ENCODE assay signal across 26 cellular contexts in the genomic region with DNA sequence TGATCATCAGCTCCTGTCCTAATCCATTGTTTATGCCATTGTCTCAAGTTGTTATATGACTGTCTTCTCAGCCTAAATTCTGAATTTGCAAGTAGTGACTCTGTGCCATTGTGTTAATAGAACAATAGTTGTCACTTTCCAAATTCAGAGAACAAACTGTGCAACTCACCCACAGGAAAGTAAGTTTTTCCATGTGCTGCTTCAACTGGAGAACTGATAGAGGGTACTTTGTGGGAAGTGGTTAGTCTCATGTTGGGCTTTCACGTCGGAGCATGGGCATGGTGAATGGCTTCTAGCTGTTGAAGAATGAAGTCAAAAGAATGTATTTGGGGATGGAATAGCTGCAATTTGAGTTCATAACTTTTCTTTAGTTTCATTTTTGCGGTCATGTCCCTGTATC.
DNase-seq lines count a peak whose midpoint lies in the region; ATAC-seq and TF ChIP-seq lines count a peak whose summit lies in the region.
"Had no signal": no experiment of that assay in that cellular context is flagged by ENCODE, and none has a peak within 500 bp of the region (broad histone marks: within the 10 kb centered on the region; RNA-seq: fewer than 3 reads in every experiment).

No MANE protein-coding gene starts in this region.

- WGBS in psoas muscle, 3 donors: 71 to 74% (median 73%) methylated on average over 3 of the region's 3 CpGs
- WGBS in trophoblast cell (ENCODE audit: extremely low coverage, insufficient coverage, insufficient read length): no CpG with 5 or more reads among the region's 3 CpGs

- no peaks in the 10 kb centered on the region for H3K9me3 Mint-ChIP-seq in CD4-positive, alpha-beta T cell
- H3K9me3 Mint-ChIP-seq: activated CD4-positive, alpha-beta memory T cell treated with anti-CD3 and anti-CD28 coated beads, Interleukin-2, amount 10 ng/mL, durations not matched to agents 7 days and 5 days; activated T-helper 2 cell treated with anti-CD3 and anti-CD28 coated beads, Interferon-gamma antibody, Interleukin-2, Interleukin-4, amounts not matched to agents 10 μg/mL and 5 μg/mL and 100 μg/mL, durations not matched to agents 14 hours and 24 hours and 36 hours; nephron; stimulated activated memory B cell treated with anti-CD40 and anti-IgM and Interleukin-4, amounts not matched to agents 10 μg/mL and 1 μg/mL and 100 μg/mL, for 72 hours had no signal

- no peaks in the 10 kb centered on the region for H3K27me3 Mint-ChIP-seq in CD4-positive, alpha-beta T cell
- H3K27me3 Mint-ChIP-seq: activated CD4-positive, alpha-beta memory T cell treated with anti-CD3 and anti-CD28 coated beads, Interleukin-2, amount 10 ng/mL, durations not matched to agents 7 days and 5 days; activated naive CD8-positive, alpha-beta T cell; stimulated activated memory B cell treated with anti-CD40 and anti-IgM and Interleukin-4, amounts not matched to agents 10 μg/mL and 1 μg/mL and 100 μg/mL, for 72 hours had no signal

- H2AFZ ChIP-seq in trophoblast cell (ENCODE audit: insufficient read depth, low read length, poor library complexity): no peak overlapping the region

- no peak overlapping the region for H3K18ac ChIP-seq in trophoblast cell (ENCODE audit: low read length)

- TF ChIP-seq CTCF in psoas muscle (IDR thresholded peaks at IDR 0.05): no peak
- TF ChIP-seq CTCF in omental fat pad (IDR thresholded peaks at IDR 0.05): no peak
- no peak for TF ChIP-seq CTCF in CD4-positive, alpha-beta T cell (IDR thresholded peaks at IDR 0.05)

- H3K9me3 ChIP-seq in psoas muscle (no peaks in the 10 kb centered on the region), trophoblast cell (ENCODE audit: insufficient read depth, low read depth, low read length) (no peaks in the 10 kb centered on the region)
- H3K9me3 ChIP-seq in CD4-positive, alpha-beta T cell (ENCODE audit: control insufficient read depth, low read length): no peaks in the 10 kb centered on the region
- H3K9me3 ChIP-seq: BE2C, lower lobe of right lung, pancreas had no signal

- peaks cover 16% of the 10 kb centered on the region for H3K4me1 Mint-ChIP-seq in CD4-positive, alpha-beta T cell (ENCODE audit: low read depth)

- no peak overlapping the region for H2AK5ac ChIP-seq in trophoblast cell (ENCODE audit: low read length)

- H3K36me3 ChIP-seq in psoas muscle (ENCODE audit: insufficient read depth in 1 of 2, low read depth in 1 of 2) (peaks cover 0 to 15% of the 10 kb centered on the region in 2 donors), trophoblast cell (ENCODE audit: control insufficient read depth in 1 of 2, insufficient read depth in 2 of 2, low read length in 2 of 2) (no peaks in the 10 kb centered on the region)
- H3K36me3 ChIP-seq: BE2C, cardiac muscle cell, lower lobe of right lung, pancreas had no signal

- H2BK5ac ChIP-seq in trophoblast cell (ENCODE audit: low read depth, low read length, poor library complexity): no peak overlapping the region

- no peak overlapping the region for H3K27ac Mint-ChIP-seq in CD4-positive, alpha-beta T cell
- H3K27ac Mint-ChIP-seq: activated CD4-positive, alpha-beta memory T cell treated with anti-CD3 and anti-CD28 coated beads, Interleukin-2, amount 10 ng/mL, durations not matched to agents 7 days and 5 days; activated naive CD8-positive, alpha-beta T cell; activated T-helper 2 cell treated with anti-CD3 and anti-CD28 coated beads, Interferon-gamma antibody, Interleukin-2, Interleukin-4, amounts not matched to agents 10 μg/mL and 5 μg/mL and 100 μg/mL, durations not matched to agents 14 hours and 24 hours and 36 hours; nephron; stimulated activated memory B cell treated with anti-CD40 and anti-IgM and Interleukin-4, amounts not matched to agents 10 μg/mL and 1 μg/mL and 100 μg/mL, for 72 hours had no signal

- H3K27me3 ChIP-seq in psoas muscle (ENCODE audit: insufficient read depth in 3 of 3, low read length in 2 of 3) (no peaks in the 10 kb centered on the region), trophoblast cell (ENCODE audit: insufficient read depth, low read length) (no peaks in the 10 kb centered on the region)
- no peaks in the 10 kb centered on the region for H3K27me3 ChIP-seq in CD4-positive, alpha-beta T cell (ENCODE audit: control insufficient read depth, insufficient read depth, low read length)
- H3K27me3 ChIP-seq: BE2C, cardiac muscle cell, pancreas had no signal

- no peak overlapping the region for H3K14ac ChIP-seq in trophoblast cell (ENCODE audit: low read length)

- H3K4me1 ChIP-seq in psoas muscle (peaks cover 38% of the 10 kb centered on the region), trophoblast cell (ENCODE audit: control insufficient read depth in 1 of 2, insufficient read depth in 2 of 2, low read length in 2 of 2) (peaks cover 3% of the 10 kb centered on the region in 2 experiments)

- H3K4me3 ChIP-seq in psoas muscle (no peak overlapping the region), trophoblast cell (ENCODE audit: low read depth, low read length) (no peak overlapping the region)
- H3K4me3 ChIP-seq: cardiac muscle cell, lower lobe of right lung, pancreas had no signal

- peak; percentile 10 for ATAC-seq in left ventricle myocardium superior
- ATAC-seq in psoas muscle: peak in 1 of 4 donors; percentile 14
- no peak for ATAC-seq in omental fat pad (ENCODE audit: low FRiP score)
- no peak for ATAC-seq in CD4-positive, alpha-beta T cell (ENCODE audit: poor library complexity)
- ATAC-seq: stimulated activated memory B cell treated with anti-CD40 and anti-IgM and Interleukin-4, amounts not matched to agents 10 μg/mL and 1 μg/mL and 100 μg/mL, for 72 hours had no signal

- H3K4me2 ChIP-seq in trophoblast cell (ENCODE audit: low read length): no peak overlapping the region

- DNase-seq in left ventricle myocardium superior (no peak), cardiac septum (ENCODE audit: low spot score) (no peak), dermis blood vessel endothelial cell (peak; percentile 43), psoas muscle (no peak), omental fat pad (ENCODE audit: low spot score) (no peak), trophoblast cell (no peak)
- DNase-seq in CD4-positive, alpha-beta T cell: no peak
- DNase-seq: ACHN; activated CD4-positive, alpha-beta memory T cell treated with anti-CD3 and anti-CD28 coated beads, Interleukin-2, amount 10 ng/mL, durations not matched to agents 7 days and 5 days; activated CD4-positive, CD25-positive, alpha-beta regulatory T cell; aorta; BE2C; H7; islet precursor cell; lower lobe of right lung; NCI-H1436; NCI-H446; pancreas; stimulated activated CD4-positive, alpha-beta T cell treated with anti-CD3 and anti-CD28 coated beads, Interleukin-4, amount 100 ng/mL, for 1 hour; T-helper 1 cell had no signal

- H3K27ac ChIP-seq in psoas muscle: peak overlapping the region; percentile 14
- no peak overlapping the region for H3K27ac ChIP-seq in CD4-positive, alpha-beta T cell (ENCODE audit: low read depth, low read length)
- H3K27ac ChIP-seq in trophoblast cell (ENCODE audit: low read depth, low read length): no peak overlapping the region
- H3K27ac ChIP-seq: cardiac muscle cell, KMS-11, pancreas had no signal

- no peaks in the 10 kb centered on the region for H3K79me2 ChIP-seq in trophoblast cell (ENCODE audit: control insufficient read depth, insufficient read depth, low read length, poor library complexity)

- H2BK12ac ChIP-seq in trophoblast cell (ENCODE audit: low read length): no peak overlapping the region

- intact Hi-C loops in left ventricle myocardium superior (cut with micrococcal nuclease): no loop called here
- intact Hi-C loops in cardiac septum (cut with DNase I): no loop called here
- intact Hi-C loops in psoas muscle (cut with DNase I): loop anchor here in 1 of 2 donors (5.0 kb wide), 1 partner anchor 37 kb away; no protein-coding TSS in a partner anchor
- intact Hi-C loops in CD4-positive, alpha-beta T cell (cut with DNase I, micrococcal nuclease): no loop called here

- no peak overlapping the region for H3K23ac ChIP-seq in trophoblast cell (ENCODE audit: low read length)

- POLR2A ChIA-PET in CD4-positive, alpha-beta T cell (lab: Charles Lee): interaction anchor here (1.0 to 1.2 kb wide), 2 partner anchors 10 to 15 kb away, joined by 3 read pairs; no protein-coding TSS in a partner anchor

- CTCF ChIA-PET in CD4-positive, alpha-beta T cell (lab: Charles Lee): interaction anchor here (0.5 kb wide), 1 partner anchor 146 kb away, joined by 4 read pairs; the partner anchor contains the start of gene CD180

- no peak overlapping the region for H3K9ac ChIP-seq in trophoblast cell (ENCODE audit: low read length)
- H3K9ac ChIP-seq: KMS-11 had no signal

- H3K4ac ChIP-seq in trophoblast cell (ENCODE audit: low read depth, low read length): no peak overlapping the region

- H2BK120ac ChIP-seq in trophoblast cell (ENCODE audit: insufficient read depth, low read length, poor library complexity): no peak overlapping the region

- H3K79me1 ChIP-seq in trophoblast cell (ENCODE audit: low read length): peaks cover 3% of the 10 kb centered on the region

- no peak overlapping the region for H4K8ac ChIP-seq in trophoblast cell (ENCODE audit: low read depth, low read length)

- no peak overlapping the region for H4K12ac ChIP-seq in trophoblast cell (ENCODE audit: low read depth, low read length)

- no peak overlapping the region for H3K4me3 Mint-ChIP-seq in CD4-positive, alpha-beta T cell
- H3K4me3 Mint-ChIP-seq: activated CD4-positive, alpha-beta memory T cell treated with anti-CD3 and anti-CD28 coated beads, Interleukin-2, amount 10 ng/mL, durations not matched to agents 7 days and 5 days; activated naive CD8-positive, alpha-beta T cell; nephron; stimulated activated memory B cell treated with anti-CD40 and anti-IgM and Interleukin-4, amounts not matched to agents 10 μg/mL and 1 μg/mL and 100 μg/mL, for 72 hours had no signal

- H4K91ac ChIP-seq in trophoblast cell (ENCODE audit: low read depth, low read length): no peak overlapping the region

- H3K36me3 Mint-ChIP-seq in CD4-positive, alpha-beta T cell (ENCODE audit: low read depth): peaks cover 13% of the 10 kb centered on the region
